In genomic region chr11:78217650-78218541, GRCh38 we compare ENCODE assay signal across 25 cellular contexts. TPM values are rescaled to one million over a fixed set of nuclear protein-coding genes. Genes with fewer than 3 reads are reported as not detected.
DNase-seq lines count a peak whose midpoint lies in the region; TF ChIP-seq lines count a peak whose summit lies in the region.
"Had no signal": no experiment of that assay in that cellular context is flagged by ENCODE, and none has a peak within 500 bp of the region (broad histone marks: within the 10 kb centered on the region; RNA-seq: fewer than 3 reads in every experiment).

No MANE protein-coding gene starts in this region.

- peaks cover 20% of the 10 kb centered on the region for H3K4me1 Mint-ChIP-seq in T-helper 2 cell treated with Interferon-gamma antibody and Interleukin-4, amounts not matched to agents 5 μg/mL and 100 μg/mL, for 36 hours (ENCODE audit: low read depth)
- no peaks in the 10 kb centered on the region for H3K4me1 Mint-ChIP-seq in glutamatergic neuron (ENCODE audit: low read depth, unreplicated experiment)

- TF ChIP-seq POLR2A in suprapubic skin (IDR thresholded peaks at IDR 0.05) (no peak), thyroid gland (IDR thresholded peaks at IDR 0.05) (no peak), spleen (IDR thresholded peaks at IDR 0.05) (no peak)

- H3K27ac Mint-ChIP-seq in T-helper 2 cell treated with Interferon-gamma antibody and Interleukin-4, amounts not matched to agents 5 μg/mL and 100 μg/mL, for 36 hours = peak overlapping the region; percentile 67
- H3K27ac Mint-ChIP-seq in glutamatergic neuron (ENCODE audit: unreplicated experiment) = peak overlapping the region; percentile 64
- H3K27ac Mint-ChIP-seq: activated naive CD8-positive, alpha-beta T cell treated with anti-CD3 and anti-CD28 coated beads for 36 hours had no signal

- no peak for DNase-seq in T-helper 2 cell treated with Interferon-gamma antibody and Interleukin-4, amounts not matched to agents 5 μg/mL and 100 μg/mL, for 36 hours (ENCODE audit: low spot score)
- DNase-seq in T-helper 2 cell (no peak), glutamatergic neuron (no peak), suprapubic skin (ENCODE audit: low spot score in 2 of 2) (peak; percentile 48 to 53), thyroid gland (no peak), spleen (no peak), HAP-1 (ENCODE audit: low spot score in 2 of 2) (no peak)
- DNase-seq: 8988T; activated CD4-positive, alpha-beta T cell treated with anti-CD3 and anti-CD28 coated beads, Interleukin-2, amount 50 U/mL, for 48 hours; activated naive CD8-positive, alpha-beta T cell treated with anti-CD3 and anti-CD28 coated beads for 36 hours; anterior cingulate cortex; gastrocnemius medialis; Kasumi-1; lower lobe of right lung; NCI-H1436 treated with DMSO at 0.1 percent for 48 hours; NCI-H2107; NCI-H345; occipital lobe; psoas muscle; stimulated activated CD4-positive, alpha-beta T cell treated with anti-CD3 and anti-CD28 coated beads, Interleukin-12 subunit alpha, Interleukin-12 subunit beta, amount 100 ng/mL, for 4 hours; stimulated activated CD4-positive, alpha-beta T cell treated with anti-CD3 and anti-CD28 coated beads, Interleukin-2, amount 100 ng/mL, for 48 hours; trophoblast cell had no signal

- H3K36me3 Mint-ChIP-seq in T-helper 2 cell treated with Interferon-gamma antibody and Interleukin-4, amounts not matched to agents 5 μg/mL and 100 μg/mL, for 36 hours (ENCODE audit: low read depth) = peaks cover 69% of the 10 kb centered on the region
- H3K36me3 Mint-ChIP-seq in glutamatergic neuron (ENCODE audit: unreplicated experiment) = peaks cover 21% of the 10 kb centered on the region

- H3K36me3 ChIP-seq in KOPT-K1 (ENCODE audit: insufficient read depth, low read length) = peaks cover 99% of the 10 kb centered on the region
- H3K36me3 ChIP-seq in suprapubic skin = peaks cover 70% of the 10 kb centered on the region
- peaks cover 12 to 14% of the 10 kb centered on the region in 2 donors for H3K36me3 ChIP-seq in thyroid gland
- H3K36me3 ChIP-seq in spleen = peaks cover 0 to 100% (median 54%) of the 10 kb centered on the region in 6 donors
- peaks cover 67% of the 10 kb centered on the region for H3K36me3 ChIP-seq in HAP-1 (replicated peaks)

- no peaks in the 10 kb centered on the region for H3K9me3 ChIP-seq in KOPT-K1 (ENCODE audit: insufficient read depth, low read length, poor library complexity, severe bottlenecking)
- no peaks in the 10 kb centered on the region for H3K9me3 ChIP-seq in suprapubic skin
- no peaks in the 10 kb centered on the region for H3K9me3 ChIP-seq in thyroid gland
- no peaks in the 10 kb centered on the region for H3K9me3 ChIP-seq in spleen
- no peaks in the 10 kb centered on the region for H3K9me3 ChIP-seq in HAP-1
- H3K9me3 ChIP-seq: gastrocnemius medialis, lower lobe of right lung, psoas muscle had no signal

- TF ChIP-seq CTCF in glutamatergic neuron (IDR thresholded peaks at IDR 0.05; ENCODE audit: partially characterized antibody, unreplicated experiment) (no peak), suprapubic skin (IDR thresholded peaks at IDR 0.05) (no peak), thyroid gland (IDR thresholded peaks at IDR 0.05) (no peak), spleen (IDR thresholded peaks at IDR 0.05 in 8 of 11, conservative IDR thresholded peaks at IDR 0.05 in 3 of 11) (no peak)

- H3K4me1 ChIP-seq in suprapubic skin (no peaks in the 10 kb centered on the region), thyroid gland (no peaks in the 10 kb centered on the region), spleen (peaks cover 0 to 3% (median under 1%) of the 10 kb centered on the region in 6 donors), HAP-1 (no peaks in the 10 kb centered on the region)
- H3K4me1 ChIP-seq: gastrocnemius medialis, lower lobe of right lung, psoas muscle had no signal

- no peak for TF ChIP-seq EP300 in suprapubic skin (IDR thresholded peaks at IDR 0.05)

- H3K9me3 Mint-ChIP-seq in T-helper 2 cell treated with Interferon-gamma antibody and Interleukin-4, amounts not matched to agents 5 μg/mL and 100 μg/mL, for 36 hours = no peaks in the 10 kb centered on the region
- peaks cover 34% of the 10 kb centered on the region for H3K9me3 Mint-ChIP-seq in glutamatergic neuron (ENCODE audit: unreplicated experiment)
- H3K9me3 Mint-ChIP-seq: activated naive CD8-positive, alpha-beta T cell treated with anti-CD3 and anti-CD28 coated beads for 36 hours; naive thymus-derived CD4-positive, alpha-beta T cell had no signal

- H3K27me3 ChIP-seq in suprapubic skin = no peaks in the 10 kb centered on the region
- H3K27me3 ChIP-seq in thyroid gland = no peaks in the 10 kb centered on the region
- H3K27me3 ChIP-seq in spleen (replicated peaks in 1 of 7) = no peaks in the 10 kb centered on the region
- no peaks in the 10 kb centered on the region for H3K27me3 ChIP-seq in HAP-1 (ENCODE audit: low read depth)
- H3K27me3 ChIP-seq: gastrocnemius medialis had no signal

- peak overlapping the region; percentile 63 for H3K27ac ChIP-seq in KOPT-K1 (ENCODE audit: low read depth, low read length, poor library complexity, severe bottlenecking)
- H3K27ac ChIP-seq in suprapubic skin = no peak overlapping the region
- H3K27ac ChIP-seq in thyroid gland = no peak overlapping the region
- H3K27ac ChIP-seq in spleen = no peak overlapping the region
- H3K27ac ChIP-seq: gastrocnemius medialis, lower lobe of right lung, psoas muscle, RWPE1 had no signal

- WGBS in suprapubic skin = 96% methylated on average over 14 of the region's 14 CpGs
- 94% methylated on average over 14 of the region's 14 CpGs for WGBS in thyroid gland, 2 donors
- WGBS in spleen, 5 donors = 91 to 95% (median 94%) methylated on average over 14 of the region's 14 CpGs

- in situ Hi-C loops in HAP-1 (cut with MboI; ENCODE audit: low sequenced_read_pairs) = no loop called here

- H3K4me3 Mint-ChIP-seq in T-helper 2 cell treated with Interferon-gamma antibody and Interleukin-4, amounts not matched to agents 5 μg/mL and 100 μg/mL, for 36 hours = no peak overlapping the region
- H3K4me3 Mint-ChIP-seq in glutamatergic neuron (ENCODE audit: unreplicated experiment) = no peak overlapping the region
- H3K4me3 Mint-ChIP-seq: activated naive CD8-positive, alpha-beta T cell treated with anti-CD3 and anti-CD28 coated beads for 36 hours; naive thymus-derived CD4-positive, alpha-beta T cell had no signal

- no peak overlapping the region for H3K4me3 ChIP-seq in suprapubic skin
- no peak overlapping the region for H3K4me3 ChIP-seq in thyroid gland (replicated peaks in 1 of 3)
- H3K4me3 ChIP-seq in spleen = no peak overlapping the region
- no peak overlapping the region for H3K4me3 ChIP-seq in HAP-1
- H3K4me3 ChIP-seq: gastrocnemius medialis, lower lobe of right lung, psoas muscle had no signal

- no peaks in the 10 kb centered on the region for H3K27me3 Mint-ChIP-seq in T-helper 2 cell treated with Interferon-gamma antibody and Interleukin-4, amounts not matched to agents 5 μg/mL and 100 μg/mL, for 36 hours (ENCODE audit: low read depth)
- H3K27me3 Mint-ChIP-seq in glutamatergic neuron (ENCODE audit: unreplicated experiment) = peaks cover 23% of the 10 kb centered on the region
- H3K27me3 Mint-ChIP-seq: activated naive CD8-positive, alpha-beta T cell treated with anti-CD3 and anti-CD28 coated beads for 36 hours; naive thymus-derived CD4-positive, alpha-beta T cell had no signal

- intact Hi-C loops in thyroid gland (cut with DNase I) = loop anchor here (10.0 kb wide), 1 partner anchor 347 kb away; no protein-coding TSS in a partner anchor
- intact Hi-C loops in spleen (cut with DNase I; ENCODE audit: low total_unique reads) = no loop called here

RNA-seq across cellular contexts. Expression of gene USP35, which starts 29.2 kb away (rescaled TPM):
- 34.2 TPM for total RNA-seq in glutamatergic neuron (ENCODE audit: unreplicated experiment)
- total RNA-seq in suprapubic skin = 1 to 10 TPM; 2.3 to 9.6 (median 5.6) TPM
- 10 to 100 TPM; 13.5 to 18.1 (median 14.3) TPM for total RNA-seq in thyroid gland
- total RNA-seq in spleen = 1 to 10 TPM; 5.6 to 9.5 (median 6.5) TPM
- polyA plus RNA-seq in spleen = 1 to 10 TPM; 1.6 to 6.5 (median 1.6) TPM

RNA-seq across cellular contexts. Expression of gene KCTD21, which starts 29.5 kb away (rescaled TPM):
- total RNA-seq in glutamatergic neuron (ENCODE audit: unreplicated experiment) = 9.7 TPM
- total RNA-seq in suprapubic skin = 10 to 100 TPM in 1 of 4 donors, 1 to 10 TPM in 3; 3.6 to 11.1 (median 4.3) TPM
- total RNA-seq in thyroid gland = 10 to 100 TPM; 16.6 to 23.4 (median 17.0) TPM
- total RNA-seq in spleen = 10 to 100 TPM in 2 of 7 donors, 1 to 10 TPM in 5; 6.0 to 13.6 (median 7.2) TPM
- polyA plus RNA-seq in spleen = 1 to 10 TPM; 1.2 to 3.4 (median 1.4) TPM

Comparison
In these comparisons a context has a peak if more than half of its experiments do, and no peak if none do; other contexts are left out.
1. DNase-seq: peak in suprapubic skin (2 of 2); none in T-helper 2 cell treated with Interferon-gamma antibody and Interleukin-4, amounts not matched to agents 5 μg/mL and 100 μg/mL, for 36 hours (single experiment), T-helper 2 cell (0 of 5), glutamatergic neuron (single experiment), thyroid gland (0 of 2), spleen (single experiment) and HAP-1 (0 of 2).